Comparison of ENCODE assay signal across 8 cellular contexts in genomic region chr7:149838224-149838991, GRCh38. TPM values are rescaled to one million over a fixed set of nuclear protein-coding genes. Genes with fewer than 3 reads are reported as not detected.
DNase-seq lines count a peak whose midpoint lies in the region; ATAC-seq and TF ChIP-seq lines count a peak whose summit lies in the region.

Gene ZNF862, plus strand, starts transcription at chr7:149838375. Its CDS starts 237 bp downstream, at chr7:149838612.

- 0% methylated on average over 72 to 86 of the region's 86 CpGs for WGBS in heart right ventricle, 2 donors

- H3K36me3 ChIP-seq in heart right ventricle (no peaks in the 10 kb centered on the region), upper lobe of right lung (no peaks in the 10 kb centered on the region)

- peaks cover 0 to 20% (median 15%) of the 10 kb centered on the region in 9 donors for H3K4me1 ChIP-seq in heart right ventricle
- peaks cover 6% of the 10 kb centered on the region for H3K4me1 ChIP-seq in upper lobe of right lung

- no peak for TF ChIP-seq CTCF in GM13976 (IDR thresholded peaks at IDR 0.05; ENCODE audit: borderline replicate concordance, control extremely low read depth, extremely low read depth, insufficient read depth, missing control alignments)
- TF ChIP-seq CTCF in heart right ventricle (IDR thresholded peaks at IDR 0.05) = peak in 1 of 9 donors; percentile 17
- no peak for TF ChIP-seq CTCF in upper lobe of right lung (IDR thresholded peaks at IDR 0.05)

- intact Hi-C loops in T-helper 1 cell treated with Interleukin-12 subunit alpha and Interleukin-12 subunit beta and Interleukin-4 antibody, amounts not matched to agents 30 ng/mL and 1 ng/mL, for 36 hours (cut with micrococcal nuclease) = loop anchor here (1.0 to 10.0 kb wide), 18 partner anchors 18 to 1242 kb away; partner anchors contain the start of genes ABCB8, ACTR3C, ATP6V0E2 and EZH2
- intact Hi-C loops in heart right ventricle (cut with DNase I) = loop anchor here in 4 of 10 donors (1.0 to 10.0 kb wide), 4 partner anchors 34 to 124 kb away; partner anchors contain the start of genes ATP6V0E2 (in 1 of the 4) and ZNF467 (in 1 of the 4)
- intact Hi-C loops in posterior vena cava (cut with DNase I) = no loop called here
- intact Hi-C loops in upper lobe of right lung (cut with DNase I) = no loop called here

- H3K9me3 ChIP-seq in heart right ventricle (no peaks in the 10 kb centered on the region), upper lobe of right lung (no peaks in the 10 kb centered on the region)

- peak; percentile 99 for DNase-seq in GM13976 (ENCODE audit: low spot score)
- peak; percentile 92 for DNase-seq in NCI-H146 treated with DMSO at 0.1 percent for 48 hours (lab: John Stamatoyannopoulos, UW; ENCODE audit: unreplicated experiment)
- DNase-seq in amniotic epithelial cell (ENCODE audit: low read depth) = peak; percentile 97
- DNase-seq in heart right ventricle = peak; percentile 97 to 98
- DNase-seq in posterior vena cava (ENCODE audit: low spot score) = peak; percentile 99
- peak; percentile 99 for DNase-seq in upper lobe of right lung

- H3K4me3 ChIP-seq in heart right ventricle (peak within 1 kb of the TSS; percentile 78 to 99 (median 92)), upper lobe of right lung (peak within 1 kb of the TSS; percentile 86)

- ATAC-seq in HG02870 (IDR thresholded peaks at IDR 0.05; ENCODE audit: unreplicated experiment) (peak; percentile 99), heart right ventricle (peak; percentile 99 to 100 (median 99)), upper lobe of right lung (peak; percentile 99)

- H3K27ac ChIP-seq in heart right ventricle (peak within 1 kb of the TSS; percentile 36 to 98 (median 90)), upper lobe of right lung (peak within 1 kb of the TSS; percentile 87)

- in situ Hi-C loops in GM13976 (cut with MboI; ENCODE audit: low sequenced_read_pairs, unreplicated experiment) = no loop called here

- H3K27me3 ChIP-seq in heart right ventricle (no peaks in the 10 kb centered on the region), upper lobe of right lung (no peaks in the 10 kb centered on the region)

RNA-seq across cellular contexts. Expression of gene ZNF862, which starts in this region (rescaled TPM):
- 30.5 and 32.3 TPM in 2 replicates for total RNA-seq in T-helper 1 cell treated with Interleukin-12 subunit alpha and Interleukin-12 subunit beta and Interleukin-4 antibody, amounts not matched to agents 30 ng/mL and 1 ng/mL, for 36 hours
- 10 to 100 TPM in 6 of 10 donors, 1 to 10 TPM in 4; 7.4 to 13.3 (median 10.5) TPM for total RNA-seq in heart right ventricle
- polyA plus RNA-seq in heart right ventricle = 1 to 10 TPM; 3.9 to 9.6 TPM
- total RNA-seq in posterior vena cava = 10 to 100 TPM; 12.6 to 14.2 TPM
- total RNA-seq in upper lobe of right lung = 14.6 TPM

Comparison
In these comparisons a context has a peak if more than half of its experiments do, and no peak if none do; other contexts are left out.
1. Peak in every context shown above with its lines: DNase-seq, ATAC-seq, H3K4me3 ChIP-seq and H3K27ac ChIP-seq.